Comparison of ENCODE assay signal across 15 cellular contexts in the genomic region with DNA sequence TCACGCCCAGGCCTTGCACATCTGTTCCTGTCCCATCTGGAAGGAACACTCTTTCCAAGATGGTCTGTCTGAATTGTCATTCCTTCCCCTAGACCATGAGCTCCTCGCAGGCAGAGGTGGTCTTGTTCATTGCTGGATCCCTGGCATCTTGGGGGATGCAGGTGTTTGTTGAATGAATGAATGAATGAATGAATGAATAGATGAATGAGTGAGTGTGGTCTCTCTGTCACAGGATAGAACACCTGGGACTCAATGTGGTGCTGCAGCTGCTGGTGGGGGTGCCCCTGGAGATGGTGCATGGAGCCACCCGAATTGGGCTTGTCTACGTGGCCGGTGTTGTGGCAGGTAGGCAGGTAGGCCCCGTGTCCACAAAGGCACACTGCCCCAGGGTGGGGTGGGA. TPM values are rescaled to one million over a fixed set of nuclear protein-coding genes. Genes with fewer than 3 reads are reported as not detected.
DNase-seq lines count a peak whose midpoint lies in the region; TF ChIP-seq lines count a peak whose summit lies in the region.
"Had no signal": no experiment of that assay in that cellular context is flagged by ENCODE, and none has a peak within 500 bp of the region (broad histone marks: within the 10 kb centered on the region; RNA-seq: fewer than 3 reads in every experiment).

No MANE protein-coding gene starts in this region.

- H3K27me3 ChIP-seq in mammary epithelial cell (ENCODE audit: insufficient read depth, low read length) (no peaks in the 10 kb centered on the region), ascending aorta (no peaks in the 10 kb centered on the region)
- H3K27me3 ChIP-seq: BLaER1 had no signal

- no peaks in the 10 kb centered on the region for H3K36me3 Mint-ChIP-seq in glutamatergic neuron (ENCODE audit: unreplicated experiment)
- H3K36me3 Mint-ChIP-seq: CD8-positive, alpha-beta memory T cell had no signal

- peaks cover 2% of the 10 kb centered on the region for H3K9me3 Mint-ChIP-seq in glutamatergic neuron (ENCODE audit: unreplicated experiment)
- H3K9me3 Mint-ChIP-seq: CD8-positive, alpha-beta memory T cell had no signal

- BruUV-seq in mammary epithelial cell (replicated peaks; lab: Mats Ljungman, UMichigan) = no TSS peak

- H4K20me1 ChIP-seq in mammary epithelial cell (ENCODE audit: insufficient read depth, low read length) = no peaks in the 10 kb centered on the region
- H4K20me1 ChIP-seq: BLaER1 had no signal

- H3K4me3 Mint-ChIP-seq in glutamatergic neuron (ENCODE audit: unreplicated experiment) = no peak overlapping the region
- H3K4me3 Mint-ChIP-seq: CD8-positive, alpha-beta memory T cell had no signal

- 81% methylated on average over 5 of the region's 6 CpGs for WGBS in mammary epithelial cell (ENCODE audit: low coverage, missing lambda C conversion rate)

- H3K4me1 Mint-ChIP-seq in glutamatergic neuron (ENCODE audit: low read depth, unreplicated experiment) = peaks cover 18% of the 10 kb centered on the region
- H3K4me1 Mint-ChIP-seq: CD8-positive, alpha-beta memory T cell had no signal

- POLR2A ChIA-PET in GM10248 (lab: Yijun Ruan, JAX) = no interaction called here

- no peak overlapping the region for H3K9ac ChIP-seq in mammary epithelial cell (ENCODE audit: insufficient read depth, low read length)
- H3K9ac ChIP-seq: BLaER1 had no signal

- H3K4me3 ChIP-seq in mammary epithelial cell (replicated peaks in 1 of 3; ENCODE audit: insufficient read depth in 1 of 3, low read depth in 2 of 3, low read length in 3 of 3) (no peak overlapping the region), ascending aorta (no peak overlapping the region)
- H3K4me3 ChIP-seq: BLaER1 had no signal

- H3K36me3 ChIP-seq in mammary epithelial cell (ENCODE audit: insufficient read depth, low read length) (no peaks in the 10 kb centered on the region), ascending aorta (no peaks in the 10 kb centered on the region)
- H3K36me3 ChIP-seq: BLaER1 had no signal

- peak overlapping the region; percentile 3 for H3K27ac Mint-ChIP-seq in glutamatergic neuron (ENCODE audit: unreplicated experiment)

- no peak overlapping the region for H2AFZ ChIP-seq in mammary epithelial cell (ENCODE audit: low read depth, low read length)

- DNase-seq in NCI-H2171 treated with DMSO at 0.1 percent for 48 hours (lab: John Stamatoyannopoulos, UW) (peak; percentile 15), NCI-H2171 (lab: John Stamatoyannopoulos, UW) (no peak), glutamatergic neuron (no peak), mammary epithelial cell (no peak), ascending aorta (ENCODE audit: low spot score in 2 of 2) (no peak), GM10248 (ENCODE audit: extremely low spot score) (no peak)
- DNase-seq: CD8-positive, alpha-beta memory T cell; EL; HCEC 1CT; KBM-7 had no signal

- TF ChIP-seq CTCF in VCaP (conservative IDR thresholded peaks at IDR 0.05) = no peak
- TF ChIP-seq CTCF in glutamatergic neuron (IDR thresholded peaks at IDR 0.05; ENCODE audit: partially characterized antibody, unreplicated experiment) = no peak
- no peak for TF ChIP-seq CTCF in mammary epithelial cell (conservative IDR thresholded peaks at IDR 0.05 in 1 of 2, IDR thresholded peaks at IDR 0.05 in 1 of 2; ENCODE audit: extremely low read depth in 1 of 2, insufficient read depth in 1 of 2, low read depth in 1 of 2, low read length in 2 of 2)
- no peak for TF ChIP-seq CTCF in ascending aorta (IDR thresholded peaks at IDR 0.05)
- no peak for TF ChIP-seq CTCF in GM10248 (IDR thresholded peaks at IDR 0.05; ENCODE audit: control extremely low read depth, extremely low read depth, low read depth, missing control alignments)

- intact Hi-C loops in mammary epithelial cell (cut with micrococcal nuclease) = no loop called here
- intact Hi-C loops in ascending aorta (cut with DNase I) = no loop called here

- no peak overlapping the region for H3K4me2 ChIP-seq in mammary epithelial cell (ENCODE audit: insufficient read depth, low read depth, low read length)

- no peaks in the 10 kb centered on the region for H3K4me1 ChIP-seq in mammary epithelial cell (ENCODE audit: insufficient read depth, low read length)
- H3K4me1 ChIP-seq in ascending aorta = no peaks in the 10 kb centered on the region

- in situ Hi-C loops in mammary epithelial cell (cut with MboI; ENCODE audit: low sequenced_read_pairs in 2 of 2) = no loop called here

- H3K27me3 Mint-ChIP-seq in glutamatergic neuron (ENCODE audit: unreplicated experiment) = peaks cover 4% of the 10 kb centered on the region
- H3K27me3 Mint-ChIP-seq: CD8-positive, alpha-beta memory T cell had no signal

- H3K27ac ChIP-seq in VCaP = peak overlapping the region; percentile 91
- no peak overlapping the region for H3K27ac ChIP-seq in mammary epithelial cell (ENCODE audit: insufficient read depth, low read depth, low read length)
- no peak overlapping the region for H3K27ac ChIP-seq in ascending aorta
- H3K27ac ChIP-seq: 22Rv1, BLaER1, HL-60 had no signal

- CTCF ChIA-PET in mammary epithelial cell (lab: Charles Lee; ENCODE audit: low non-redundant PET) (interaction anchor here (0.7 kb wide), 1 partner anchor 37 kb away, joined by 3 read pairs; no protein-coding TSS in a partner anchor), GM10248 (lab: Yijun Ruan, JAX) (interaction anchor here (1.2 kb wide), 1 partner anchor 16 kb away, joined by 3 read pairs; no protein-coding TSS in a partner anchor)

- H3K9me3 ChIP-seq in mammary epithelial cell (replicated peaks; ENCODE audit: insufficient read depth, low read length) = no peaks in the 10 kb centered on the region
- no peaks in the 10 kb centered on the region for H3K9me3 ChIP-seq in ascending aorta
- H3K9me3 ChIP-seq: BLaER1, Caco-2 had no signal

- no peaks in the 10 kb centered on the region for H3K79me2 ChIP-seq in mammary epithelial cell (ENCODE audit: insufficient read depth, low read length)

- dilution Hi-C loops in mammary epithelial cell (cut with HindIII; ENCODE audit: low sequenced_read_pairs) = no loop called here

RNA-seq across cellular contexts. Expression of gene RHBDL3, which starts 32.2 kb away (rescaled TPM):
- total RNA-seq in glutamatergic neuron (ENCODE audit: unreplicated experiment) (124 TPM), mammary epithelial cell (not detected), ascending aorta (not detected)
- polyA plus RNA-seq in mammary epithelial cell = 0.03 TPM
- polyA minus RNA-seq in mammary epithelial cell = not detected
- total RNA-seq: Caco-2 had no signal
- polyA plus RNA-seq: CD8-positive, alpha-beta memory T cell had no signal

RNA-seq across cellular contexts. Expression of gene C17orf75, which starts 44.1 kb away (rescaled TPM):
- total RNA-seq in glutamatergic neuron (ENCODE audit: unreplicated experiment) (48.9 TPM), mammary epithelial cell (10 to 100 TPM; 16.2 to 24.5 TPM), ascending aorta (15.5 TPM)
- 10.6 TPM for polyA plus RNA-seq in mammary epithelial cell
- polyA minus RNA-seq in mammary epithelial cell = 10.3 TPM

RNA-seq across cellular contexts. Expression of gene ZNF207, which starts 52.1 kb away (rescaled TPM):
- total RNA-seq in glutamatergic neuron (ENCODE audit: unreplicated experiment) (216 TPM), mammary epithelial cell (100 to 1,000 TPM; 134 to 169 TPM), ascending aorta (94.2 TPM)
- 210 TPM for polyA plus RNA-seq in mammary epithelial cell
- polyA minus RNA-seq in mammary epithelial cell = 122 TPM

Comparison
In these comparisons a context has a peak if more than half of its experiments do, and no peak if none do; other contexts are left out.
1. RNA of gene RHBDL3, which starts 32.2 kb away (total RNA-seq): 124 TPM in glutamatergic neuron (single experiment); not detected in mammary epithelial cell and not detected in ascending aorta (single experiment); every median in the first group is over 100 times any median in the second.